Comparison of ENCODE assay signal across 14 cellular contexts in the genomic region with DNA sequence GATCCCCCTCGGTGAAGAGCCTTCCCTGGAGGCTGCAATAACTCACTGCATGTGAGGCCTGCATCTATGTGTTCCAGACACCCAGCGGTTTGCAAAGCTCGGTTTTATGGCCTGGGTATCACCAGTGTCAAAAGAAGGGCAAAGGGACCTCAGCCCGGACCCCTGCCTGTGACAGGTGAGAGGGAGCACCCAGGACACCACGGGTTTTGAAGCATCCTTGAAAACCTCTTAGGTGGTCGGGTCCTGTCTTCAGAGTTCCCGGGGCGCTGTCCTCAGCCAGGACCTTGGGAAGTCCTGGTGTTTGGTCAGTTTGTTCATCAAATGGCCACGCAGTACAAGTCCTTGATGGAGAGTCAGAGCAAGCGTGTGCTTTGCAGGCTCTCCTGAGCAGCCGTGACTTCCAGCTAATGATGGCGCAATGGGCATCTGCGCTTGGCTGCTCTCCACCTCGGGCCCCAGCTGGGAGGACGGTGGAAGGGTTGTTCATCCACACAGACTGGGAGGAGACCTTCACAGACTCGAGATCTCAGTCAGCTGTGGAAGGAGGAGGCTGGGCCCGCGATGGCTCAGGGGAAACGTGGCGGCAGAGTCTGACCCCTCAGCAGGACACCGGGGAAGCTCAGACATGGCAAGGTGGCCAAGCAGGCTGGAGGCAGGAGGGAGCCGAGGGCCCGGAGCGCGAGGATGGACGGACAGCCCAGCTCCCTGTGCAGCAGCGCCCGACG.
A peak's percentile ranks its signal among the peaks of the same experiment; 100 is the strongest.
DNase-seq lines count a peak whose midpoint lies in the region; ATAC-seq and TF ChIP-seq lines count a peak whose summit lies in the region.
"Had no signal": no experiment of that assay in that cellular context is flagged by ENCODE, and none has a peak within 500 bp of the region (broad histone marks: within the 10 kb centered on the region; RNA-seq: fewer than 3 reads in every experiment).

No MANE protein-coding gene starts in this region.

- in situ Hi-C loops in G401 (cut with HindIII; ENCODE audit: low sequenced_read_pairs), result no loop called here

- no peaks in the 10 kb centered on the region for H3K79me2 ChIP-seq in osteoblast (ENCODE audit: insufficient read depth, low read length)

- no peaks in the 10 kb centered on the region for H3K36me3 ChIP-seq in osteoblast (ENCODE audit: insufficient read depth, low read length)
- H3K36me3 ChIP-seq: heart right ventricle had no signal

- H3K27me3 ChIP-seq in osteoblast (ENCODE audit: insufficient read depth, low read length), result no peaks in the 10 kb centered on the region
- H3K27me3 ChIP-seq: testis had no signal

- H4K20me1 ChIP-seq in osteoblast (ENCODE audit: insufficient read depth, low read length), result no peaks in the 10 kb centered on the region

- H2AFZ ChIP-seq in osteoblast (ENCODE audit: low read length), result no peak overlapping the region

- DNase-seq in G401 (ENCODE audit: low spot score) (peak; percentile 48), LHCN-M2 (ENCODE audit: low read depth) (peak; percentile 41), fibroblast of mammary gland (ENCODE audit: low read depth) (peak; percentile 63), osteoblast (ENCODE audit: insufficient read length, low spot score, missing footprints) (peak; percentile 59), 8988T (no peak)
- no peak for DNase-seq in activated CD4-positive, CD25-positive, alpha-beta regulatory T cell (lab: John Stamatoyannopoulos, UW)
- DNase-seq: DMS53, heart right ventricle, HFFc6, NCI-H2081 treated with DMSO at 0.1 percent for 48 hours, NCI-H82, testis had no signal

- peaks cover 20% of the 10 kb centered on the region for H3K4me1 ChIP-seq in osteoblast (ENCODE audit: insufficient read depth, low read length)

- no peaks in the 10 kb centered on the region for H3K9me3 ChIP-seq in osteoblast (ENCODE audit: low read depth, low read length)
- H3K9me3 ChIP-seq: heart right ventricle, testis had no signal

- TF ChIP-seq CTCF in fibroblast of mammary gland (conservative IDR thresholded peaks at IDR 0.05; ENCODE audit: control insufficient read depth, insufficient read depth, low read depth, low read length) (no peak), osteoblast (IDR thresholded peaks at IDR 0.05; ENCODE audit: extremely low read depth, low read depth, low read length) (no peak)

- H3K4me3 ChIP-seq in fibroblast of mammary gland (ENCODE audit: control insufficient read depth, low read depth, low read length) (no peak overlapping the region), osteoblast (ENCODE audit: insufficient read depth, low read length) (no peak overlapping the region)
- H3K4me3 ChIP-seq: heart right ventricle, skin epidermis, testis had no signal

- H3K27ac ChIP-seq in osteoblast (ENCODE audit: low read depth, low read length), result no peak overlapping the region
- H3K27ac ChIP-seq: heart right ventricle, skin epidermis, testis had no signal

- no peak overlapping the region for H3K4me2 ChIP-seq in osteoblast (ENCODE audit: insufficient read depth, low read length)

- no peak for ATAC-seq in HG03135 (IDR thresholded peaks at IDR 0.05; ENCODE audit: unreplicated experiment)
- ATAC-seq: heart right ventricle had no signal

Comparison
In these comparisons a context has a peak if more than half of its experiments do, and no peak if none do; other contexts are left out.
1. DNase-seq: peak in G401 (single experiment), LHCN-M2 (single experiment), fibroblast of mammary gland (single experiment) and osteoblast (single experiment); none in activated CD4-positive, CD25-positive, alpha-beta regulatory T cell (0 of 4) and 8988T (single experiment).